In genomic region chr10:42836771-42837468, GRCh38 we compare ENCODE assay signal across 9 cellular contexts.
A peak's percentile ranks its signal among the peaks of the same experiment; 100 is the strongest.
DNase-seq lines count a peak whose midpoint lies in the region; ATAC-seq and TF ChIP-seq lines count a peak whose summit lies in the region.
"Had no signal": no experiment of that assay in that cellular context is flagged by ENCODE, and none has a peak within 500 bp of the region (broad histone marks: within the 10 kb centered on the region; RNA-seq: fewer than 3 reads in every experiment).

No MANE protein-coding gene starts in this region.

- DNase-seq in HAP-1 (ENCODE audit: low spot score in 2 of 2) (peak; percentile 51 to 69), coronary artery (ENCODE audit: low spot score) (no peak), left kidney (ENCODE audit: low read depth, low spot score) (peak; percentile 65), NCI-H226 (no peak), NCI-H2227 treated with DMSO at 0.1 percent for 48 hours (lab: John Stamatoyannopoulos, UW) (no peak)
- DNase-seq: amniotic stem cell had no signal

- ATAC-seq in GM21423 (IDR thresholded peaks at IDR 0.05; ENCODE audit: unreplicated experiment): no peak
- no peak for ATAC-seq in GM19467 (IDR thresholded peaks at IDR 0.05; ENCODE audit: unreplicated experiment)

- H3K4me3 ChIP-seq in HAP-1 (peak overlapping the region; percentile 41), coronary artery (peak overlapping the region; percentile 65)

- H3K4me1 ChIP-seq in HAP-1: no peaks in the 10 kb centered on the region

- H3K27ac ChIP-seq in 22Rv1 (no peak overlapping the region), coronary artery (no peak overlapping the region)

- H3K36me3 ChIP-seq in HAP-1 (replicated peaks): no peaks in the 10 kb centered on the region; the same call in 1 of the 2 replicates

- H3K9me3 ChIP-seq in HAP-1: no peaks in the 10 kb centered on the region

- H3K27me3 ChIP-seq in HAP-1 (ENCODE audit: low read depth): no peaks in the 10 kb centered on the region

- TF ChIP-seq CTCF in 22Rv1 (IDR thresholded peaks at IDR 0.05) (peak; percentile 22), coronary artery (IDR thresholded peaks at IDR 0.05) (no peak)

- in situ Hi-C loops in HAP-1 (cut with MboI; ENCODE audit: low sequenced_read_pairs): no loop called here

Comparison
In these comparisons a context has a peak if more than half of its experiments do, and no peak if none do; other contexts are left out.
1. DNase-seq: peak in HAP-1 (2 of 2) and left kidney (single experiment); none in coronary artery (single experiment), NCI-H226 (single experiment) and NCI-H2227 treated with DMSO at 0.1 percent for 48 hours (single experiment).